21 cellular contexts compared by ENCODE assay signal in the genomic region with DNA sequence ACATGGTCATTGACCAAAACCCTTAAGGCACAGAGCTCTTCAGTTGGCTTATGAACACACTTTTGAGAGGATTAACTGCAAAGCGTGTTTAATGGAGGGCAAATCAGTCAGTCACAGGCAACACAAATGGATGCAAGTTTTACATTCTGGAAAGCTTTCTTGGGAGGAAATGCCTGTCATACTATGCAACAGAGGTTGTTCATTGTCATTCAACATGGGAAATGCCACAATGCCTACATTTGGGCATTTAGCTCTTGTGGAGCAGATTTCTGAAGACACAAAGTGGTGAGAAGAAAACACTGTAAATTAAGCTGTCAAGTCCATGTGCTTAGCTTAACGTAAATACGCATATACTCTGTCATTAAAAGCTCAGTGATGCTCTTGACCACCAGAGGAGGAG. TPM values are rescaled to one million over a fixed set of nuclear protein-coding genes. Genes with fewer than 3 reads are reported as not detected.
A peak's percentile ranks its signal among the peaks of the same experiment; 100 is the strongest.
DNase-seq lines count a peak whose midpoint lies in the region; ATAC-seq and TF ChIP-seq lines count a peak whose summit lies in the region.
"Had no signal": no experiment of that assay in that cellular context is flagged by ENCODE, and none has a peak within 500 bp of the region (broad histone marks: within the 10 kb centered on the region; RNA-seq: fewer than 3 reads in every experiment).

No MANE protein-coding gene starts in this region.

- H3K9me3 ChIP-seq in BLaER1 (peaks cover 29% of the 10 kb centered on the region), OCI-LY7 (ENCODE audit: low read length) (no peaks in the 10 kb centered on the region)
- H3K9me3 ChIP-seq: Peyer's patch had no signal

- no peak for ATAC-seq in HG02571 (IDR thresholded peaks at IDR 0.05; ENCODE audit: unreplicated experiment)
- ATAC-seq: Right ventricle myocardium inferior had no signal

- H3K4me2 ChIP-seq in BLaER1 (peak overlapping the region; percentile 66), OCI-LY7 (ENCODE audit: low read length) (no peak overlapping the region)

- H3K27ac ChIP-seq in BLaER1 (no peak overlapping the region), OCI-LY7 (ENCODE audit: low read depth, low read length, poor library complexity, severe bottlenecking) (no peak overlapping the region)
- H3K27ac ChIP-seq: GM23248, HL-60, Peyer's patch had no signal

- intact Hi-C loops in OCI-LY7 (cut with micrococcal nuclease; ENCODE audit: unreplicated experiment) = no loop called here

- H2AFZ ChIP-seq in OCI-LY7 (ENCODE audit: low read length) = no peak overlapping the region
- H2AFZ ChIP-seq: GM23248 had no signal

- CTCF ChIA-PET in OCI-LY7 (lab: Charles Lee; ENCODE audit: unreplicated experiment) (no interaction called here), GM10248 (lab: Yijun Ruan, JAX) (no interaction called here)

- no peaks in the 10 kb centered on the region for H3K27me3 ChIP-seq in BLaER1
- H3K27me3 ChIP-seq: Peyer's patch had no signal

- H3K79me2 ChIP-seq in OCI-LY7 (ENCODE audit: insufficient read depth, low read depth, low read length) = no peaks in the 10 kb centered on the region

- H3K4me1 ChIP-seq in BLaER1 (peaks cover 28% of the 10 kb centered on the region), OCI-LY7 (ENCODE audit: insufficient read depth, low read length, poor library complexity, severe bottlenecking) (no peaks in the 10 kb centered on the region)
- H3K4me1 ChIP-seq: Peyer's patch had no signal

- no peaks in the 10 kb centered on the region for H3K36me3 ChIP-seq in BLaER1
- H3K36me3 ChIP-seq in OCI-LY7 (ENCODE audit: insufficient read depth, low read length) = no peaks in the 10 kb centered on the region
- H3K36me3 ChIP-seq: Peyer's patch had no signal

- no peak for TF ChIP-seq CTCF in OCI-LY7 (conservative IDR thresholded peaks at IDR 0.05; ENCODE audit: low read length)
- TF ChIP-seq CTCF in GM10248 (IDR thresholded peaks at IDR 0.05; ENCODE audit: control extremely low read depth, extremely low read depth, low read depth, missing control alignments) = no peak

- H3K4me3 ChIP-seq in BLaER1 = no peak overlapping the region
- no peak overlapping the region for H3K4me3 ChIP-seq in OCI-LY7 (ENCODE audit: low read depth, low read length, poor library complexity, severe bottlenecking)
- H3K4me3 ChIP-seq: GM23248, Peyer's patch had no signal

- H3K9ac ChIP-seq in BLaER1 = no peak overlapping the region
- H3K9ac ChIP-seq: GM23248 had no signal

- POLR2A ChIA-PET in OCI-LY7 (lab: Charles Lee) (interaction anchor here (0.6 kb wide), 1 partner anchor 435 kb away, joined by 8 read pairs; no protein-coding TSS in a partner anchor), GM10248 (lab: Yijun Ruan, JAX) (no interaction called here)

- H4K20me1 ChIP-seq in BLaER1 (no peaks in the 10 kb centered on the region), OCI-LY7 (ENCODE audit: insufficient read depth, low read length) (no peaks in the 10 kb centered on the region)

- peak; percentile 74 for DNase-seq in NCI-H524 treated with DMSO at 0.1 percent for 48 hours (lab: John Stamatoyannopoulos, UW)
- peak; percentile 67 for DNase-seq in dermis blood vessel endothelial cell
- DNase-seq in iPS-NIHi11 (ENCODE audit: low spot score) = peak; percentile 10
- DNase-seq in OCI-LY7 (ENCODE audit: low spot score) = no peak
- no peak for DNase-seq in NCI-H1694 treated with DMSO at 0.1 percent for 48 hours (lab: John Stamatoyannopoulos, UW)
- DNase-seq in GM10248 (ENCODE audit: extremely low spot score) = no peak
- DNase-seq: CD4-positive, alpha-beta memory T cell; DMS153; GM23248; KBM-7; NCI-H1105 treated with DMSO at 0.1 percent for 48 hours; NCI-H187 treated with DMSO at 0.1 percent for 48 hours; NCI-H526 treated with DMSO at 0.1 percent for 48 hours; Peyer's patch; SW 1271 had no signal

- H3K9me2 ChIP-seq in OCI-LY7 (ENCODE audit: insufficient read depth, low read length) = no peaks in the 10 kb centered on the region

- no TSS peak for BruUV-seq in OCI-LY7 (replicated peaks; lab: Mats Ljungman, UMichigan)

RNA-seq across cellular contexts. Expression of gene CBLL2, which starts 41.0 kb away (rescaled TPM):
- total RNA-seq in dermis blood vessel endothelial cell (not detected in 2 replicates), OCI-LY7 (2022) (not detected in 2 replicates)
- not detected in 2 replicates for total RNA-seq in OCI-LY7 (2014; rRNA removed; shearing (Covaris generic))
- total RNA-seq: A172; CD4-positive, alpha-beta memory T cell; GM23248; HT1080; Peyer's patch; Right ventricle myocardium inferior had no signal

Comparison
In these comparisons a context has a peak if more than half of its experiments do, and no peak if none do; other contexts are left out.
1. DNase-seq: peak in NCI-H524 treated with DMSO at 0.1 percent for 48 hours (single experiment), dermis blood vessel endothelial cell (single experiment) and iPS-NIHi11 (single experiment); none in OCI-LY7 (single experiment), NCI-H1694 treated with DMSO at 0.1 percent for 48 hours (single experiment) and GM10248 (single experiment).